11 cellular contexts compared by ENCODE assay signal in genomic region chr21:34834852-34835501, GRCh38.
A peak's percentile ranks its signal among the peaks of the same experiment; 100 is the strongest.
DNase-seq lines count a peak whose midpoint lies in the region; ATAC-seq, FAIRE-seq and TF ChIP-seq lines count a peak whose summit lies in the region.
"Had no signal": no experiment of that assay in that cellular context is flagged by ENCODE, and none has a peak within 500 bp of the region (broad histone marks: within the 10 kb centered on the region; RNA-seq: fewer than 3 reads in every experiment).

No MANE protein-coding gene starts in this region.

- no peaks in the 10 kb centered on the region for H3K9me3 ChIP-seq in kidney (ENCODE audit: control insufficient read depth in 1 of 2, low read length in 2 of 2)
- H3K9me3 ChIP-seq in tibial nerve = no peaks in the 10 kb centered on the region

- no peak for FAIRE-seq in kidney (lab: Jason Lieb, UNC)

- H3K4me1 ChIP-seq in kidney (ENCODE audit: control insufficient read depth in 1 of 2, insufficient read depth in 1 of 2, low read depth in 1 of 2, low read length in 2 of 2) (no peaks in the 10 kb centered on the region), tibial nerve (peaks cover 0 to 46% (median 17%) of the 10 kb centered on the region in 4 donors)

- H3K27ac ChIP-seq in kidney (ENCODE audit: low read depth in 2 of 2, low read length in 2 of 2) (no peak overlapping the region), tibial nerve (peak overlapping the region; percentile 4 to 93 (median 52))

- intact Hi-C loops in activated CD4-positive, alpha-beta memory T cell treated with anti-CD3 and anti-CD28 coated beads for 36 hours (cut with micrococcal nuclease) = loop anchor here (5.0 kb wide), 1 partner anchor 47 kb away; no protein-coding TSS in a partner anchor
- intact Hi-C loops in kidney (cut with DNase I) = no loop called here

- TF ChIP-seq CTCF in kidney (IDR thresholded peaks at IDR 0.05; ENCODE audit: borderline replicate concordance, extremely low read depth, insufficient read depth) (no peak), tibial nerve (IDR thresholded peaks at IDR 0.05) (no peak)

- no peaks in the 10 kb centered on the region for H3K36me3 ChIP-seq in kidney (ENCODE audit: control insufficient read depth in 1 of 2, insufficient read depth in 2 of 2, low read length in 2 of 2)
- peaks cover 0 to 44% (median 0%) of the 10 kb centered on the region in 3 donors for H3K36me3 ChIP-seq in tibial nerve

- WGBS in tibial nerve, 2 donors = 81% methylated on average over 11 of the region's 11 CpGs

- H3K27ac Mint-ChIP-seq in activated CD4-positive, alpha-beta T cell treated with anti-CD3 and anti-CD28 coated beads, Interleukin-2, amount 10 ng/mL, durations not matched to agents 7 days and 5 days = peak overlapping the region; percentile 13
- peak overlapping the region; percentile 40 for H3K27ac Mint-ChIP-seq in activated CD4-positive, alpha-beta memory T cell treated with anti-CD3 and anti-CD28 coated beads for 36 hours

- H3K27me3 ChIP-seq in tibial nerve = no peaks in the 10 kb centered on the region

- CTCF ChIA-PET in activated CD4-positive, alpha-beta T cell treated with anti-CD3 and anti-CD28 coated beads, Interleukin-2, amount 10 ng/mL, durations not matched to agents 7 days and 5 days (lab: Charles Lee) = interaction anchor here (1.0 to 2.2 kb wide), 2 partner anchors 24 to 25 kb away, joined by 3 to 5 read pairs; no protein-coding TSS in a partner anchor
- CTCF ChIA-PET in activated CD4-positive, alpha-beta memory T cell treated with anti-CD3 and anti-CD28 coated beads for 36 hours (lab: Charles Lee) = no interaction called here

- H3K4me1 Mint-ChIP-seq in activated CD4-positive, alpha-beta T cell treated with anti-CD3 and anti-CD28 coated beads, Interleukin-2, amount 10 ng/mL, durations not matched to agents 7 days and 5 days = peaks cover 42% of the 10 kb centered on the region
- H3K4me1 Mint-ChIP-seq in activated CD4-positive, alpha-beta memory T cell treated with anti-CD3 and anti-CD28 coated beads for 36 hours (ENCODE audit: low read depth) = peaks cover 46% of the 10 kb centered on the region
- H3K4me1 Mint-ChIP-seq in activated T-cell treated with anti-CD3 and anti-CD28 coated beads, Interleukin-2, amount 50 U/mL, for 4 hours (ENCODE audit: low read depth) = peaks cover 42% of the 10 kb centered on the region

- TF ChIP-seq EP300 in tibial nerve (IDR thresholded peaks at IDR 0.05) = no peak

- peaks cover 5% of the 10 kb centered on the region for H3K9me3 Mint-ChIP-seq in activated CD4-positive, alpha-beta T cell treated with anti-CD3 and anti-CD28 coated beads, Interleukin-2, amount 10 ng/mL, durations not matched to agents 7 days and 5 days
- H3K9me3 Mint-ChIP-seq in activated CD4-positive, alpha-beta memory T cell treated with anti-CD3 and anti-CD28 coated beads for 36 hours = no peaks in the 10 kb centered on the region
- H3K9me3 Mint-ChIP-seq in activated T-cell treated with anti-CD3 and anti-CD28 coated beads, Interleukin-2, amount 50 U/mL, for 4 hours = no peaks in the 10 kb centered on the region
- H3K9me3 Mint-ChIP-seq: natural killer cell had no signal

- POLR2A ChIA-PET in activated CD4-positive, alpha-beta T cell treated with anti-CD3 and anti-CD28 coated beads, Interleukin-2, amount 10 ng/mL, durations not matched to agents 7 days and 5 days (lab: Charles Lee) = no interaction called here
- POLR2A ChIA-PET in activated CD4-positive, alpha-beta memory T cell treated with anti-CD3 and anti-CD28 coated beads for 36 hours (lab: Charles Lee) = interaction anchor here (0.8 kb wide), 1 partner anchor 27 kb away, joined by 3 read pairs; no protein-coding TSS in a partner anchor

- no peak for TF ChIP-seq POLR2A in tibial nerve (IDR thresholded peaks at IDR 0.05)

- no peak for DNase-seq in activated CD4-positive, alpha-beta T cell treated with anti-CD3 and anti-CD28 coated beads, Interleukin-2, amount 10 ng/mL, durations not matched to agents 7 days and 5 days
- no peak for DNase-seq in activated CD4-positive, alpha-beta T cell treated with anti-CD3 and anti-CD28 coated beads for 4 hours
- peak; percentile 33 for DNase-seq in activated CD4-positive, alpha-beta memory T cell treated with anti-CD3 and anti-CD28 coated beads for 36 hours
- peak; percentile 76 for DNase-seq in kidney
- no peak for DNase-seq in tibial nerve (ENCODE audit: low spot score in 2 of 2)
- DNase-seq in activated T-cell treated with anti-CD3 and anti-CD28 coated beads, Interleukin-2, amount 50 U/mL, for 4 hours = no peak
- DNase-seq: effector CD8-positive, alpha-beta T cell; natural killer cell; stimulated activated CD4-positive, alpha-beta T cell treated with anti-CD3 and anti-CD28 coated beads, Interleukin-1b, Interleukin-23, amount 100 ng/mL, for 48 hours had no signal

- H3K27me3 Mint-ChIP-seq in activated CD4-positive, alpha-beta T cell treated with anti-CD3 and anti-CD28 coated beads, Interleukin-2, amount 10 ng/mL, durations not matched to agents 7 days and 5 days = no peaks in the 10 kb centered on the region
- H3K27me3 Mint-ChIP-seq in activated CD4-positive, alpha-beta memory T cell treated with anti-CD3 and anti-CD28 coated beads for 36 hours = no peaks in the 10 kb centered on the region
- no peaks in the 10 kb centered on the region for H3K27me3 Mint-ChIP-seq in activated T-cell treated with anti-CD3 and anti-CD28 coated beads, Interleukin-2, amount 50 U/mL, for 4 hours (ENCODE audit: low read depth)

- H3K4me3 ChIP-seq in kidney (ENCODE audit: low read length in 2 of 2) (no peak overlapping the region), tibial nerve (no peak overlapping the region)

- no peak overlapping the region for H3K9ac ChIP-seq in kidney (ENCODE audit: low read length in 2 of 2)

- no peak overlapping the region for H3K4me3 Mint-ChIP-seq in activated CD4-positive, alpha-beta T cell treated with anti-CD3 and anti-CD28 coated beads, Interleukin-2, amount 10 ng/mL, durations not matched to agents 7 days and 5 days
- H3K4me3 Mint-ChIP-seq in activated CD4-positive, alpha-beta memory T cell treated with anti-CD3 and anti-CD28 coated beads for 36 hours = no peak overlapping the region
- no peak overlapping the region for H3K4me3 Mint-ChIP-seq in activated T-cell treated with anti-CD3 and anti-CD28 coated beads, Interleukin-2, amount 50 U/mL, for 4 hours
- H3K4me3 Mint-ChIP-seq: natural killer cell had no signal

- ATAC-seq in HG03139 (IDR thresholded peaks at IDR 0.05; ENCODE audit: unreplicated experiment) = no peak
- no peak for ATAC-seq in activated T-cell treated with anti-CD3 and anti-CD28 coated beads, Interleukin-2, amount 50 U/mL, for 4 hours
- no peak for ATAC-seq in HG03159 (IDR thresholded peaks at IDR 0.05; ENCODE audit: unreplicated experiment)

- peaks cover 68% of the 10 kb centered on the region for H3K36me3 Mint-ChIP-seq in activated CD4-positive, alpha-beta T cell treated with anti-CD3 and anti-CD28 coated beads, Interleukin-2, amount 10 ng/mL, durations not matched to agents 7 days and 5 days (ENCODE audit: low read depth)
- H3K36me3 Mint-ChIP-seq in activated CD4-positive, alpha-beta memory T cell treated with anti-CD3 and anti-CD28 coated beads for 36 hours = peaks cover 61% of the 10 kb centered on the region
- H3K36me3 Mint-ChIP-seq in activated T-cell treated with anti-CD3 and anti-CD28 coated beads, Interleukin-2, amount 50 U/mL, for 4 hours (ENCODE audit: insufficient read depth) = peaks cover 57% of the 10 kb centered on the region
- H3K36me3 Mint-ChIP-seq: natural killer cell had no signal

Comparison
In these comparisons a context has a peak if more than half of its experiments do, and no peak if none do; other contexts are left out.
1. DNase-seq: peak in activated CD4-positive, alpha-beta memory T cell treated with anti-CD3 and anti-CD28 coated beads for 36 hours (single experiment) and kidney (single experiment); none in activated CD4-positive, alpha-beta T cell treated with anti-CD3 and anti-CD28 coated beads, Interleukin-2, amount 10 ng/mL, durations not matched to agents 7 days and 5 days (single experiment), activated CD4-positive, alpha-beta T cell treated with anti-CD3 and anti-CD28 coated beads for 4 hours (0 of 2), tibial nerve (0 of 2) and activated T-cell treated with anti-CD3 and anti-CD28 coated beads, Interleukin-2, amount 50 U/mL, for 4 hours (single experiment).
2. H3K27ac ChIP-seq: peak in tibial nerve (4 of 4); none in kidney (0 of 2).